ENCODE assay signal across 8 cellular contexts in the genomic region with DNA sequence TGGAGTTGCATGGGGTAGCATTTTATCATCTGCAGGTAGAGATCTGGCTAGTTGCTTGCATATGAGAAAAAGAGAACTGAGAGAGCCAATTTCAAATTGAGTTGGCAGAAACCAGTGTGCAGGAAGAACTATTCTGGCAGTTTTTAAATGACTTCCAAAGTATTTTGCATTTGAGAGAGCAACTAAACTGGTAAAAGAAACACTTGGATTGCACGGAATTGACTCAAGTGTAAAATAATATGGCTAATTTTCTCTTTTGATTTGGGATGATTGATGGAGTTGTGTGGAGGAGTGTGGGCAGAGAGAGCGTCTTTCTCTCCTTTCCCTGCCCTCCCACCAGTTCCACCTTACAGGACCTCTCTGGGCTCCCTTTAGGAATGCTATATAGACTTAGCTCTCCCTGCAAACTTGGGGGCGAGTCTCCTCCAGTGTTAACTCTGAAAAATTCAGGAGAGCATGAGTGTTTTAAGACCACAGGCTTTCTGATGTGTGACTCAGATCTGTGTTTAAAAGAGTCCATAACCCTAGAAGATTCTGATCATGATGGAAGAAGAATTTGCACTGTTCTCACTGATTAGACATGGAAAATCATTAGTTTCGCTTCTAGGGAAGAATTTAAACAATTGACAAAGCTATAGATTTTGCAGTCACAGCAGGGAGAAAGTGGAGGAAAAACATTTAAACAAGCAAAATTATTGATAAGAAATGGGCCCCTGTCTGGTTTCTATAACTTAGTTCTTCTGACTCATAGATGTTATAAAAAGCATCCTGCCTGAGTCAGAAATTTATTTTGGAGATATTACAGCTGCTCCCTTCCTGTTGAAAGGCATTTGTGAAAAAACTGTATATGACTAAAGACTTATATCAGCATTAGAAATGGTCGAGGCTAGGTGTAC. TPM values are rescaled to one million over a fixed set of nuclear protein-coding genes. Genes with fewer than 3 reads are reported as not detected.
DNase-seq lines count a peak whose midpoint lies in the region; ATAC-seq and TF ChIP-seq lines count a peak whose summit lies in the region.

No MANE protein-coding gene starts in this region.

- DNase-seq in left ventricle myocardium superior = no peak
- no peak for DNase-seq in right atrium auricular region (ENCODE audit: low spot score)
- DNase-seq in activated CD4-positive, alpha-beta memory T cell treated with anti-CD3 and anti-CD28 coated beads for 36 hours = no peak
- DNase-seq in myocyte (ENCODE audit: low read depth) = peak; percentile 71
- no peak for DNase-seq in NCI-H2171 (lab: John Stamatoyannopoulos, UW)
- DNase-seq in GF-D8 (lab: John Stamatoyannopoulos, UW) = no peak
- DNase-seq in stimulated activated CD4-positive, alpha-beta T cell treated with anti-CD3 and anti-CD28 coated beads, Interleukin-12 subunit alpha, Interleukin-12 subunit beta, amount 100 ng/mL, for 4 hours = no peak

- H3K4me1 Mint-ChIP-seq in activated CD4-positive, alpha-beta memory T cell treated with anti-CD3 and anti-CD28 coated beads for 36 hours (ENCODE audit: low read depth) = peaks cover 29% of the 10 kb centered on the region

- H3K4me3 ChIP-seq in right atrium auricular region = no peak overlapping the region

- ATAC-seq in left ventricle myocardium superior (peak; percentile 30), HG03064 (IDR thresholded peaks at IDR 0.05; ENCODE audit: low read depth, unreplicated experiment) (peak; percentile 82)

- CTCF ChIA-PET in activated CD4-positive, alpha-beta memory T cell treated with anti-CD3 and anti-CD28 coated beads for 36 hours (lab: Charles Lee) = interaction anchor here (0.6 to 2.0 kb wide), 9 partner anchors 19 to 457 kb away, joined by 3 to 9 read pairs (median 4); partner anchors contain the start of gene CTBS

- peaks cover 0 to 17% of the 10 kb centered on the region in 2 donors for H3K4me1 ChIP-seq in right atrium auricular region

- peaks cover 0 to 2% of the 10 kb centered on the region in 2 donors for H3K9me3 ChIP-seq in right atrium auricular region

- H3K27ac Mint-ChIP-seq in activated CD4-positive, alpha-beta memory T cell treated with anti-CD3 and anti-CD28 coated beads for 36 hours = peak overlapping the region; percentile 76

- H3K27me3 Mint-ChIP-seq in activated CD4-positive, alpha-beta memory T cell treated with anti-CD3 and anti-CD28 coated beads for 36 hours = peaks cover 2% of the 10 kb centered on the region

- POLR2A ChIA-PET in activated CD4-positive, alpha-beta memory T cell treated with anti-CD3 and anti-CD28 coated beads for 36 hours (lab: Charles Lee) = interaction anchor here (1.1 to 2.1 kb wide), 3 partner anchors 20 to 26 kb away, joined by 4 to 17 read pairs (median 6); partner anchors contain the start of gene CTBS

- no peaks in the 10 kb centered on the region for H3K36me3 Mint-ChIP-seq in activated CD4-positive, alpha-beta memory T cell treated with anti-CD3 and anti-CD28 coated beads for 36 hours

- peak overlapping the region; percentile 27 for H3K4me3 Mint-ChIP-seq in activated CD4-positive, alpha-beta memory T cell treated with anti-CD3 and anti-CD28 coated beads for 36 hours

- peaks cover 5% of the 10 kb centered on the region for H3K9me3 Mint-ChIP-seq in activated CD4-positive, alpha-beta memory T cell treated with anti-CD3 and anti-CD28 coated beads for 36 hours

- H3K36me3 ChIP-seq in right atrium auricular region = no peaks in the 10 kb centered on the region

- TF ChIP-seq CTCF in right atrium auricular region (IDR thresholded peaks at IDR 0.05) = no peak

- intact Hi-C loops in left ventricle myocardium superior (cut with micrococcal nuclease) = no loop called here
- intact Hi-C loops in activated CD4-positive, alpha-beta memory T cell treated with anti-CD3 and anti-CD28 coated beads for 36 hours (cut with micrococcal nuclease) = loop anchor here (1.0 kb wide), 3 partner anchors 20 to 93 kb away; partner anchors contain the start of genes GNG5 and SPATA1

- no peaks in the 10 kb centered on the region for H3K27me3 ChIP-seq in right atrium auricular region

- H3K27ac ChIP-seq in right atrium auricular region = peak overlapping the region in 1 of 2 donors; percentile 69

RNA-seq across cellular contexts. Expression of gene CTBS, which starts 24.9 kb away (rescaled TPM):
- total RNA-seq in left ventricle myocardium superior (6.7 TPM), right atrium auricular region (1 to 10 TPM; 7.5 to 9.2 TPM), myocyte (9.5 and 10.2 TPM in 2 replicates)
- total RNA-seq in activated CD4-positive, alpha-beta memory T cell treated with anti-CD3 and anti-CD28 coated beads for 36 hours = 10 to 100 TPM; 22.9 to 24.2 TPM
- 14.2 TPM for polyA plus RNA-seq in myocyte (2012)
